In genomic region chr2:237304763-237305514, GRCh38 we compare ENCODE assay signal across 1 cellular context.
TF ChIP-seq lines count a peak whose summit lies in the region.

No MANE protein-coding gene starts in this region.

TF ChIP-seq in HEK293, 187 proteins besides CTCF, POLR2A, EP300 and RAD21 (continued from another document):
- TF ChIP-seq ZNF561 (tag by site-specific recombination; IDR thresholded peaks at IDR 0.05; ENCODE audit: borderline replicate concordance) (no peak), ZIC2 (tag by site-specific recombination; IDR thresholded peaks at IDR 0.05) (no peak)
